Comparison of ENCODE assay signal across 8 cellular contexts in the genomic region with DNA sequence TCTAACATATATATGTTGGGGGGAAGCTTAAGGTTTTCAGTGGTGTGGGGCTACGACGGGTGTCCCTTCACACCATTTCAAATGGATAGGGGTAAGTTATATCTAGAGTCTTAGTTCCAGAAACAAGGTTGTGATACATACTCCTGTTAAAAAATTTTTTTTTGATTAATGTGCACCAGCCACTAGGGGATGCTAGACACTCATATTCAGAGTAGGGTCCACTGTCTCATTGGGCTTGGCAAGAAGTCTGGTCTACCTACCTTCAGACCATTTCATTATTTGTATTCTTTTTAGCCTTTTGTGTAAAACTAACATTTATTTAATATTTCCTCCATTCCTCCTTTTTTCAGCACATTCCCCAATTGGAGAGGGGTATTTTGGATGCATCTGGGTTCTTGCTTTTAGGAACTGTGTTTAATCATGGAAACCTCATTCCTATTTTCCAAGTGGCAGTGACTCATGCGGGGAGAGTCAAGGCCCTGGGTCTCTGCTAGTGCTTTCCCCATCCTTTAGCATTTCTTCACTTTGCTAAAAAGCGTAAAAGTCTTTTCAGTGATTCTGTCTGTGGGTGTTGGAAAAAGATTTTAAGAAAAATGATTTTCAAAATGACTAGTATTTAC. TPM values are rescaled to one million over a fixed set of nuclear protein-coding genes. Genes with fewer than 3 reads are reported as not detected.
A peak's percentile ranks its signal among the peaks of the same experiment; 100 is the strongest.
DNase-seq lines count a peak whose midpoint lies in the region; ATAC-seq and TF ChIP-seq lines count a peak whose summit lies in the region.

No MANE protein-coding gene starts in this region.

- peak; percentile 64 for TF ChIP-seq CTCF in GM13977 (IDR thresholded peaks at IDR 0.05; ENCODE audit: extremely low read depth, insufficient read depth, missing control alignments)
- peak; percentile 99 for TF ChIP-seq CTCF in VCaP (conservative IDR thresholded peaks at IDR 0.05)

- DNase-seq in ACHN (peak; percentile 75), GM13977 (ENCODE audit: low spot score) (peak; percentile 9), NCI-H1092 (lab: John Stamatoyannopoulos, UW) (peak; percentile 7), left colon (no peak)

- ATAC-seq in left colon: peak; percentile 52
- ATAC-seq in GM19328 (IDR thresholded peaks at IDR 0.05; ENCODE audit: unreplicated experiment): no peak
- no peak for ATAC-seq in GM18498 (IDR thresholded peaks at IDR 0.05; ENCODE audit: unreplicated experiment)
- ATAC-seq in HG03280 (IDR thresholded peaks at IDR 0.05; ENCODE audit: unreplicated experiment): no peak

- no peak overlapping the region for H3K27ac ChIP-seq in VCaP

- intact Hi-C loops in left colon (cut with DNase I, micrococcal nuclease): loop anchor here in 1 of 2 donors (5.0 kb wide), 1 partner anchor 494 kb away; no protein-coding TSS in a partner anchor

- in situ Hi-C loops in ACHN (cut with HindIII; ENCODE audit: low pct_ligation_motif_present, low pct_unique_long_range_greater_than_20kb, low sequenced_read_pairs): no loop called here
- in situ Hi-C loops in GM13977 (cut with MboI; ENCODE audit: low pct_unique_long_range_greater_than_20kb, low sequenced_read_pairs, unreplicated experiment): loop anchor here (25.0 kb wide), 1 partner anchor 484 kb away; no protein-coding TSS in a partner anchor

RNA-seq across cellular contexts. Expression of a gene that starts 33.4 kb away (rescaled TPM):
- total RNA-seq in left colon: under 1 TPM; 0.15 to 0.89 TPM

Comparison
In these comparisons a context has a peak if more than half of its experiments do, and no peak if none do; other contexts are left out.
1. DNase-seq: peak in ACHN (single experiment), GM13977 (single experiment) and NCI-H1092 (single experiment); none in left colon (0 of 2).